Comparison of ENCODE assay signal across 9 cellular contexts in the genomic region with DNA sequence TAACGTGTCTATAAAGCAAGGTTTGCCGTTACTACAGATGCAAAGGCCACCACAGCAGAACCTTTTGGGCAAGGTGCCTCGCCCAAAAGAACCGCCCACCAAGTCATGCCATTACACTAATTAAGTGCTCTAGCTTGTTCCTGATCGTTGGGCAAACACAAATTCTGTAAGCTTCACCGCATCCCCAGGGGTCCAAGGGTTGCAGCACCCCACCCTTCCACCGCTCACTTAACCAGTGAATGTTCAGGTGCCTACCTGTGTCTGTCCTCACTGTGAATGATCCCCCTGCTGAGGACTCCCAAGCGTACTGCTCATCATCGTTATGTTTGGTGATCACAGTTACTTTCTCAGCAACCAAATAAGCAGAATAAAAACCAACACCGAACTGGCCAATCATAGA. TPM values are rescaled to one million over a fixed set of nuclear protein-coding genes. Genes with fewer than 3 reads are reported as not detected.
DNase-seq lines count a peak whose midpoint lies in the region; ATAC-seq and TF ChIP-seq lines count a peak whose summit lies in the region.
"Had no signal": no experiment of that assay in that cellular context is flagged by ENCODE, and none has a peak within 500 bp of the region (broad histone marks: within the 10 kb centered on the region; RNA-seq: fewer than 3 reads in every experiment).

No MANE protein-coding gene starts in this region.

- no peaks in the 10 kb centered on the region for H3K9me3 Mint-ChIP-seq in activated CD4-positive, alpha-beta T cell treated with anti-CD3 and anti-CD28 coated beads, Interleukin-2, amount 10 ng/mL, durations not matched to agents 7 days and 5 days
- no peaks in the 10 kb centered on the region for H3K9me3 Mint-ChIP-seq in activated naive CD4-positive, alpha-beta T cell treated with anti-CD3 and anti-CD28 coated beads, Interleukin-2, amount 50 U/mL, for 72 hours

- peak overlapping the region; percentile 97 for H3K4me3 Mint-ChIP-seq in activated CD4-positive, alpha-beta T cell treated with anti-CD3 and anti-CD28 coated beads, Interleukin-2, amount 10 ng/mL, durations not matched to agents 7 days and 5 days

- peaks cover 75% of the 10 kb centered on the region for H3K4me1 Mint-ChIP-seq in activated CD4-positive, alpha-beta T cell treated with anti-CD3 and anti-CD28 coated beads, Interleukin-2, amount 10 ng/mL, durations not matched to agents 7 days and 5 days

- H3K27ac ChIP-seq in thoracic aorta: peak overlapping the region; percentile 98 to 99

- no peaks in the 10 kb centered on the region for H3K9me3 ChIP-seq in thoracic aorta

- POLR2A ChIA-PET in activated CD4-positive, alpha-beta T cell treated with anti-CD3 and anti-CD28 coated beads, Interleukin-2, amount 10 ng/mL, durations not matched to agents 7 days and 5 days (lab: Charles Lee): no interaction called here

- peaks cover 35 to 49% of the 10 kb centered on the region in 2 donors for H3K4me1 ChIP-seq in thoracic aorta (ENCODE audit: control insufficient read depth in 1 of 2, low read depth in 2 of 2)

- peak overlapping the region; percentile 84 for H3K4me3 ChIP-seq in kidney epithelial cell (ENCODE audit: low read depth, low read length)
- peak overlapping the region; percentile 95 for H3K4me3 ChIP-seq in thoracic aorta

- H3K36me3 ChIP-seq in kidney epithelial cell (ENCODE audit: control insufficient read depth, insufficient read depth, low read length) (peaks cover 6% of the 10 kb centered on the region), thoracic aorta (peaks cover 52% of the 10 kb centered on the region)

- ATAC-seq in activated naive CD4-positive, alpha-beta T cell treated with anti-CD3 and anti-CD28 coated beads, Interleukin-2, amount 50 U/mL, for 72 hours: no peak
- no peak for ATAC-seq in thoracic aorta (ENCODE audit: insufficient number of reproducible peaks, low FRiP score, low read depth)
- ATAC-seq in GM18498 (IDR thresholded peaks at IDR 0.05; ENCODE audit: unreplicated experiment): no peak

- CTCF ChIA-PET in activated CD4-positive, alpha-beta T cell treated with anti-CD3 and anti-CD28 coated beads, Interleukin-2, amount 10 ng/mL, durations not matched to agents 7 days and 5 days (lab: Charles Lee): interaction anchor here (0.6 to 1.3 kb wide), 2 partner anchors 10 to 163 kb away, joined by 3 to 4 read pairs; no protein-coding TSS in a partner anchor

- H3K27ac Mint-ChIP-seq in activated CD4-positive, alpha-beta T cell treated with anti-CD3 and anti-CD28 coated beads, Interleukin-2, amount 10 ng/mL, durations not matched to agents 7 days and 5 days: peak overlapping the region; percentile 91
- peak overlapping the region; percentile 90 to 100 for H3K27ac Mint-ChIP-seq in activated naive CD4-positive, alpha-beta T cell treated with anti-CD3 and anti-CD28 coated beads, Interleukin-2, amount 50 U/mL, for 72 hours

- no peaks in the 10 kb centered on the region for H3K27me3 Mint-ChIP-seq in activated CD4-positive, alpha-beta T cell treated with anti-CD3 and anti-CD28 coated beads, Interleukin-2, amount 10 ng/mL, durations not matched to agents 7 days and 5 days

- H3K27me3 ChIP-seq in kidney epithelial cell (ENCODE audit: control insufficient read depth, insufficient read depth, low read length) (no peaks in the 10 kb centered on the region), thoracic aorta (replicated peaks; ENCODE audit: insufficient read depth) (no peaks in the 10 kb centered on the region)

- peaks cover 59% of the 10 kb centered on the region for H3K36me3 Mint-ChIP-seq in activated CD4-positive, alpha-beta T cell treated with anti-CD3 and anti-CD28 coated beads, Interleukin-2, amount 10 ng/mL, durations not matched to agents 7 days and 5 days (ENCODE audit: low read depth)
- peaks cover 60 to 78% of the 10 kb centered on the region in 2 donors for H3K36me3 Mint-ChIP-seq in activated naive CD4-positive, alpha-beta T cell treated with anti-CD3 and anti-CD28 coated beads, Interleukin-2, amount 50 U/mL, for 72 hours

- TF ChIP-seq CTCF in kidney epithelial cell (IDR thresholded peaks at IDR 0.05; ENCODE audit: insufficient read depth, low read length, poor library complexity, severe bottlenecking) (no peak), thoracic aorta (IDR thresholded peaks at IDR 0.05) (no peak)

- no peak for DNase-seq in activated CD4-positive, alpha-beta T cell treated with anti-CD3 and anti-CD28 coated beads, Interleukin-2, amount 10 ng/mL, durations not matched to agents 7 days and 5 days
- DNase-seq in activated CD4-positive, alpha-beta T cell treated with anti-CD3 and anti-CD28 coated beads, Interleukin-2, amount 50 U/mL, for 1 hour: no peak
- no peak for DNase-seq in activated naive CD4-positive, alpha-beta T cell treated with anti-CD3 and anti-CD28 coated beads, Interleukin-2, amount 50 U/mL, for 72 hours (ENCODE audit: low spot score in 2 of 2)
- DNase-seq in kidney epithelial cell (ENCODE audit: low read depth) (no peak), thoracic aorta (ENCODE audit: low spot score) (no peak), H4 (ENCODE audit: low spot score) (no peak), T1000 (lab: John Stamatoyannopoulos, UW) (no peak)
- DNase-seq: activated CD8-positive, alpha-beta memory T cell treated with anti-CD3 and anti-CD28 coated beads for 24 hours had no signal

RNA-seq across cellular contexts. Expression of a gene that starts 1.3 kb away (rescaled TPM):
- total RNA-seq in activated CD4-positive, alpha-beta T cell treated with anti-CD3 and anti-CD28 coated beads, Interleukin-2, amount 10 ng/mL, durations not matched to agents 7 days and 5 days: 100 to 1,000 TPM; 527 to 575 TPM
- total RNA-seq in activated naive CD4-positive, alpha-beta T cell treated with anti-CD3 and anti-CD28 coated beads, Interleukin-2, amount 50 U/mL, for 72 hours: 1,000 to 10,000 TPM in 1 of 2 donors, 100 to 1,000 TPM in 1; 992 to 1,009 TPM
- 648 and 691 TPM in 2 replicates for total RNA-seq in kidney epithelial cell
- 100 to 1,000 TPM; 214 to 399 TPM for total RNA-seq in thoracic aorta
- total RNA-seq in H4 (2014; rRNA removed; shearing (Covaris generic)): 518 and 574 TPM in 2 replicates

RNA-seq across cellular contexts. Expression of a gene that starts 54.2 kb away (rescaled TPM):
- 10 to 100 TPM; 24.7 to 35.7 TPM for total RNA-seq in activated CD4-positive, alpha-beta T cell treated with anti-CD3 and anti-CD28 coated beads, Interleukin-2, amount 10 ng/mL, durations not matched to agents 7 days and 5 days
- total RNA-seq in activated naive CD4-positive, alpha-beta T cell treated with anti-CD3 and anti-CD28 coated beads, Interleukin-2, amount 50 U/mL, for 72 hours: 10 to 100 TPM; 30.1 to 34.2 TPM
- 14.0 and 16.2 TPM in 2 replicates for total RNA-seq in kidney epithelial cell
- 10 to 100 TPM; 11.0 to 30.0 TPM for total RNA-seq in thoracic aorta
- total RNA-seq in H4 (2014; rRNA removed; shearing (Covaris generic)): 10.7 and 20.3 TPM in 2 replicates
